Comparison of ENCODE assay signal across 2 cellular contexts in genomic region chr17:40364121-40364861, GRCh38.
TF ChIP-seq lines count a peak whose summit lies in the region.

A gene with protein sequence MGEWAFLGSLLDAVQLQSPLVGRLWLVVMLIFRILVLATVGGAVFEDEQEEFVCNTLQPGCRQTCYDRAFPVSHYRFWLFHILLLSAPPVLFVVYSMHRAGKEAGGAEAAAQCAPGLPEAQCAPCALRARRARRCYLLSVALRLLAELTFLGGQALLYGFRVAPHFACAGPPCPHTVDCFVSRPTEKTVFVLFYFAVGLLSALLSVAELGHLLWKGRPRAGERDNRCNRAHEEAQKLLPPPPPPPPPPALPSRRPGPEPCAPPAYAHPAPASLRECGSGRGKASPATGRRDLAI (minus strand): TSS chr17:40364737. CDS start chr17:40363815, 922 bp downstream.

TF ChIP-seq in K562, 482 proteins besides CTCF, POLR2A, EP300 and RAD21:
- TF ChIP-seq SIRT6 (IDR thresholded peaks at IDR 0.05; ENCODE audit: low read depth, low read length) (no peak), KDM4B (IDR thresholded peaks at IDR 0.05; ENCODE audit: borderline replicate concordance in 2 of 2, low read depth in 1 of 2) (no peak), ELF2 (CRISPR knock-in tag; IDR thresholded peaks at IDR 0.05) (no peak), TAF1 (IDR thresholded peaks at IDR 0.05; ENCODE audit: control insufficient read depth, extremely low read depth, insufficient read depth, low read length, severe bottlenecking) (no peak), ZC3H4 (CRISPR knock-in tag; IDR thresholded peaks at IDR 0.05; ENCODE audit: borderline replicate concordance) (no peak), SIX5 (IDR thresholded peaks at IDR 0.05; ENCODE audit: borderline replicate concordance in 1 of 2, insufficient read depth in 1 of 2, low read depth in 1 of 2, low read length in 2 of 2) (no peak), MIER1 (IDR thresholded peaks at IDR 0.05; ENCODE audit: low read depth) (no peak), POLR2G (IDR thresholded peaks at IDR 0.05; ENCODE audit: low read depth, low read length) (peak; percentile 37)
- TF ChIP-seq, protein P1, sequence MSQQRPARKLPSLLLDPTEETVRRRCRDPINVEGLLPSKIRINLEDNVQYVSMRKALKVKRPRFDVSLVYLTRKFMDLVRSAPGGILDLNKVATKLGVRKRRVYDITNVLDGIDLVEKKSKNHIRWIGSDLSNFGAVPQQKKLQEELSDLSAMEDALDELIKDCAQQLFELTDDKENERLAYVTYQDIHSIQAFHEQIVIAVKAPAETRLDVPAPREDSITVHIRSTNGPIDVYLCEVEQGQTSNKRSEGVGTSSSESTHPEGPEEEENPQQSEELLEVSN (IDR thresholded peaks at IDR 0.05; ENCODE audit: borderline replicate concordance in 1 of 2, extremely low read depth in 1 of 2, insufficient read depth in 1 of 2, insufficient read length in 1 of 2, low read depth in 1 of 2, low read length in 1 of 2, poor library complexity in 1 of 2, severe bottlenecking in 1 of 2): no peak

TF ChIP-seq in HepG2, 621 proteins besides CTCF, POLR2A, EP300 and RAD21:
- TF ChIP-seq ARNTL (CRISPR knock-in tag; IDR thresholded peaks at IDR 0.05) (no peak), ZNF550 (CRISPR knock-in tag; IDR thresholded peaks at IDR 0.05; ENCODE audit: borderline replicate concordance) (0 out of 2 replicates have a peak, but pooled peaks have one; percentile 38), NR0B2 (CRISPR knock-in tag; IDR thresholded peaks at IDR 0.05) (no peak), ZNF619 (CRISPR knock-in tag; IDR thresholded peaks at IDR 0.05) (0 out of 2 replicates have a peak, but pooled peaks have one; percentile 30)
- TF ChIP-seq, protein P2, sequence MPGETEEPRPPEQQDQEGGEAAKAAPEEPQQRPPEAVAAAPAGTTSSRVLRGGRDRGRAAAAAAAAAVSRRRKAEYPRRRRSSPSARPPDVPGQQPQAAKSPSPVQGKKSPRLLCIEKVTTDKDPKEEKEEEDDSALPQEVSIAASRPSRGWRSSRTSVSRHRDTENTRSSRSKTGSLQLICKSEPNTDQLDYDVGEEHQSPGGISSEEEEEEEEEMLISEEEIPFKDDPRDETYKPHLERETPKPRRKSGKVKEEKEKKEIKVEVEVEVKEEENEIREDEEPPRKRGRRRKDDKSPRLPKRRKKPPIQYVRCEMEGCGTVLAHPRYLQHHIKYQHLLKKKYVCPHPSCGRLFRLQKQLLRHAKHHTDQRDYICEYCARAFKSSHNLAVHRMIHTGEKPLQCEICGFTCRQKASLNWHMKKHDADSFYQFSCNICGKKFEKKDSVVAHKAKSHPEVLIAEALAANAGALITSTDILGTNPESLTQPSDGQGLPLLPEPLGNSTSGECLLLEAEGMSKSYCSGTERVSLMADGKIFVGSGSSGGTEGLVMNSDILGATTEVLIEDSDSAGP (CRISPR knock-in tag; IDR thresholded peaks at IDR 0.05; ENCODE audit: borderline replicate concordance): peak; percentile 72; the same call in 1 of the 2 replicates
TF ChIP-seq in HepG2: peak in this region for 3.
